Comparison of ENCODE assay signal across 1 cellular context in genomic region chr7:159144756-159145543, GRCh38.
TF ChIP-seq lines count a peak whose summit lies in the region.

Gene VIPR2 (minus strand): TSS chr7:159144867. CDS start chr7:159144771, 96 bp downstream.

TF ChIP-seq in HEK293, 187 proteins besides CTCF, POLR2A, EP300 and RAD21 (continued from another document):
- TF ChIP-seq PATZ1 (tag by site-specific recombination; IDR thresholded peaks at IDR 0.05): peak; percentile 40; the same call in 1 of the 2 replicates
